25 cellular contexts compared by ENCODE assay signal in genomic region chr20:23111307-23111943, GRCh38. TPM values are rescaled to one million over a fixed set of nuclear protein-coding genes. Genes with fewer than 3 reads are reported as not detected.
DNase-seq lines count a peak whose midpoint lies in the region; ATAC-seq and TF ChIP-seq lines count a peak whose summit lies in the region.
"Had no signal": no experiment of that assay in that cellular context is flagged by ENCODE, and none has a peak within 500 bp of the region (broad histone marks: within the 10 kb centered on the region; RNA-seq: fewer than 3 reads in every experiment).

No MANE protein-coding gene starts in this region.

- no CpG with 5 or more reads among the region's 16 CpGs for WGBS in neuronal stem cell (ENCODE audit: extremely low coverage in 2 of 2, insufficient read length in 2 of 2, insufficient replicate concordance in 1 of 2), 2 donors

- H3F3A ChIP-seq in GM23338 (replicated peaks; ENCODE audit: low read depth), result no peaks in the 10 kb centered on the region

- H3K4me2 ChIP-seq in GM23338 (no peak overlapping the region), neuronal stem cell (ENCODE audit: insufficient read depth, low read length, poor library complexity, severe bottlenecking) (no peak overlapping the region)

- no peak overlapping the region for H4K8ac ChIP-seq in neuronal stem cell (ENCODE audit: low read depth, low read length)

- no peak overlapping the region for H2BK12ac ChIP-seq in neuronal stem cell (ENCODE audit: low read length)

- H2BK120ac ChIP-seq in neuronal stem cell (ENCODE audit: low read depth, low read length), result no peak overlapping the region

- H3K27me3 Mint-ChIP-seq in GM23338 (ENCODE audit: insufficient read depth, low read depth, poor library complexity), result peaks cover 4% of the 10 kb centered on the region
- H3K27me3 Mint-ChIP-seq: naive B cell had no signal

- no peak for TF ChIP-seq CTCF in GM23338 (conservative IDR thresholded peaks at IDR 0.05; ENCODE audit: low read depth in 2 of 2)

- H3K27ac ChIP-seq in GM23338 (ENCODE audit: low read depth) (no peak overlapping the region), neuronal stem cell (replicated peaks; ENCODE audit: low read length) (no peak overlapping the region)
- H3K27ac ChIP-seq: body of pancreas, dorsolateral prefrontal cortex, psoas muscle, testis had no signal

- H3K23ac ChIP-seq in neuronal stem cell (ENCODE audit: low read depth, low read length, poor library complexity), result no peak overlapping the region

- H3K79me2 ChIP-seq in GM23338 (replicated peaks; ENCODE audit: insufficient read depth), result no peaks in the 10 kb centered on the region

- no peak overlapping the region for H3K9ac ChIP-seq in neuronal stem cell (ENCODE audit: low read depth, low read length, poor library complexity)

- no peak overlapping the region for H4K91ac ChIP-seq in neuronal stem cell (ENCODE audit: low read depth, low read length, poor library complexity)

- H4K20me1 ChIP-seq in GM23338 (replicated peaks; ENCODE audit: insufficient read depth), result no peaks in the 10 kb centered on the region

- no peak for ATAC-seq in GM23338
- ATAC-seq in GM21786 (IDR thresholded peaks at IDR 0.05; ENCODE audit: unreplicated experiment), result no peak
- ATAC-seq: body of pancreas; left ventricle myocardium superior; psoas muscle; stimulated activated naive CD8-positive, alpha-beta T cell treated with anti-CD3 and anti-CD28 coated beads, Interleukin-15, Interleukin-2, amounts not matched to agents 100 U/mL and 50 U/mL, for 24 hours had no signal

- H3K4ac ChIP-seq in neuronal stem cell (ENCODE audit: low read length), result peak overlapping the region; percentile 5

- H3K36me3 ChIP-seq in GM23338 (ENCODE audit: insufficient read depth), result no peaks in the 10 kb centered on the region
- no peaks in the 10 kb centered on the region for H3K36me3 ChIP-seq in neuronal stem cell (replicated peaks in 1 of 2; ENCODE audit: control insufficient read depth in 2 of 2, insufficient read depth in 2 of 2, low read length in 2 of 2)

- H3K4me3 Mint-ChIP-seq in GM23338, result no peak overlapping the region
- H3K4me3 Mint-ChIP-seq: CD14-positive monocyte, HFFc6, naive B cell had no signal

- no peaks in the 10 kb centered on the region for H3K9me3 ChIP-seq in neuronal stem cell (replicated peaks in 1 of 2; ENCODE audit: control insufficient read depth in 2 of 2, insufficient read depth in 1 of 2, low read depth in 1 of 2, low read length in 2 of 2)
- H3K9me3 ChIP-seq: body of pancreas, psoas muscle, testis had no signal

- H3K14ac ChIP-seq in neuronal stem cell (ENCODE audit: low read length), result no peak overlapping the region

- 0 out of 2 replicates have a peak overlapping the region, but pooled peaks have one; percentile 3 for H2AFZ ChIP-seq in GM23338
- no peak overlapping the region for H2AFZ ChIP-seq in neuronal stem cell (ENCODE audit: low read length)

- no peaks in the 10 kb centered on the region for H3K9me3 Mint-ChIP-seq in GM23338
- H3K9me3 Mint-ChIP-seq: CD14-positive monocyte, HFFc6, naive B cell had no signal

- H3K27ac Mint-ChIP-seq in GM23338, result no peak overlapping the region
- H3K27ac Mint-ChIP-seq: HFFc6, naive B cell had no signal

- H3K27me3 ChIP-seq in GM23338 (ENCODE audit: insufficient read depth), result no peaks in the 10 kb centered on the region
- H3K27me3 ChIP-seq in neuronal stem cell (ENCODE audit: control insufficient read depth in 3 of 3, insufficient read depth in 3 of 3, low read depth in 1 of 3, low read length in 3 of 3), result no peaks in the 10 kb centered on the region
- H3K27me3 ChIP-seq: body of pancreas, dorsolateral prefrontal cortex, testis had no signal

- no peak for DNase-seq in GM23338 (ENCODE audit: low spot score)
- peak; percentile 98 for DNase-seq in NCI-H146 (lab: John Stamatoyannopoulos, UW)
- DNase-seq in NCI-H748 (lab: John Stamatoyannopoulos, UW; ENCODE audit: unreplicated experiment), result peak; percentile 100
- no peak for DNase-seq in neuronal stem cell (ENCODE audit: low spot score)
- no peak for DNase-seq in NCI-H82 treated with DMSO at 0.1 percent for 48 hours (lab: John Stamatoyannopoulos, UW; ENCODE audit: unreplicated experiment)
- no peak for DNase-seq in activated CD4-positive, alpha-beta T cell treated with anti-CD3 and anti-CD28 coated beads, Interleukin-2, amount 50 U/mL, for 4 hours
- DNase-seq: activated gamma-delta T cell; activated T-cell treated with anti-CD3 and anti-CD28 coated beads, Interleukin-2, amount 50 U/mL, for 1 hour; body of pancreas; Calu3; cerebellar nuclear complex; dorsolateral prefrontal cortex; GOT3; HFFc6; left ventricle myocardium superior; naive B cell; NCI-H2081 treated with DMSO at 0.1 percent for 48 hours; NCI-H82; nucleus accumbens; psoas muscle; stimulated activated CD4-positive, alpha-beta T cell treated with anti-CD3 and anti-CD28 coated beads, Interleukin-15, amount 100 ng/mL, for 24 hours; stimulated activated naive CD8-positive, alpha-beta T cell treated with anti-CD3 and anti-CD28 coated beads, Interleukin-15, Interleukin-2, amounts not matched to agents 100 U/mL and 50 U/mL, for 24 hours; testis had no signal

- no peaks in the 10 kb centered on the region for H3K4me1 ChIP-seq in GM23338 (ENCODE audit: insufficient read depth)
- peaks cover 0 to 3% of the 10 kb centered on the region in 2 donors for H3K4me1 ChIP-seq in neuronal stem cell (ENCODE audit: control insufficient read depth in 2 of 2, insufficient read depth in 1 of 2, low read depth in 1 of 2, low read length in 2 of 2)
- H3K4me1 ChIP-seq: body of pancreas, testis had no signal

- H3K36me3 Mint-ChIP-seq in GM23338 (ENCODE audit: low read depth), result no peaks in the 10 kb centered on the region
- H3K36me3 Mint-ChIP-seq: naive B cell had no signal

- H2BK5ac ChIP-seq in neuronal stem cell (ENCODE audit: low read length), result peak overlapping the region; percentile 50

- H3K4me1 Mint-ChIP-seq in GM23338, result no peaks in the 10 kb centered on the region
- H3K4me1 Mint-ChIP-seq: naive B cell had no signal

- H3K4me3 ChIP-seq in GM23338 (no peak overlapping the region), neuronal stem cell (ENCODE audit: low read length in 2 of 2) (no peak overlapping the region)
- H3K4me3 ChIP-seq: body of pancreas, dorsolateral prefrontal cortex, psoas muscle, testis had no signal

- peak overlapping the region; percentile 30 for H2BK15ac ChIP-seq in neuronal stem cell (ENCODE audit: low read length)

- H3K18ac ChIP-seq in neuronal stem cell (ENCODE audit: low read length), result peak overlapping the region; percentile 45

- peak overlapping the region; percentile 83 for H2AK5ac ChIP-seq in neuronal stem cell (ENCODE audit: low read depth, low read length)

- no peaks in the 10 kb centered on the region for H3K9me2 ChIP-seq in GM23338 (ENCODE audit: insufficient read depth)

- no peaks in the 10 kb centered on the region for H3K79me1 ChIP-seq in neuronal stem cell (ENCODE audit: low read depth, low read length)

TF ChIP-seq in GM23338, 12 proteins besides CTCF, POLR2A, EP300 and RAD21 (continues in another document):
- no peak for TF ChIP-seq NANOG (IDR thresholded peaks at IDR 0.05; ENCODE audit: borderline replicate concordance)
- no peak for TF ChIP-seq ZNF331 (CRISPR knock-in tag; IDR thresholded peaks at IDR 0.05; ENCODE audit: low read depth)
- TF ChIP-seq CREB1 (CRISPR knock-in tag; IDR thresholded peaks at IDR 0.05; ENCODE audit: low read depth), result no peak
- TF ChIP-seq JUNB (IDR thresholded peaks at IDR 0.05; ENCODE audit: unreplicated experiment), result no peak
- TF ChIP-seq EZH2phosphoT487 (IDR thresholded peaks at IDR 0.05; ENCODE audit: unreplicated experiment), result no peak
- TF ChIP-seq EZH2 (IDR thresholded peaks at IDR 0.05; ENCODE audit: low read depth, unreplicated experiment), result no peak

RNA-seq across cellular contexts. Expression of gene CD93, which starts 25.3 kb away (rescaled TPM):
- 0.04 TPM in 1 of 2 replicates, not detected in the other for total RNA-seq in GM23338 (2014; rRNA removed; shearing (Covaris generic))
- 0.03 TPM in 2 replicates for polyA plus RNA-seq in GM23338 (2016; fragmentation: Nextera tagmentation; extraction: Ambion mirVana)
- polyA plus RNA-seq in neuronal stem cell (2013, experiment 1 of 2), result under 0.01 TPM
- polyA plus RNA-seq in neuronal stem cell (2013, experiment 2 of 2), result 0.01 TPM
- total RNA-seq: Calu3, HFFc6 had no signal

Comparison
In these comparisons a context has a peak if more than half of its experiments do, and no peak if none do; other contexts are left out.
1. DNase-seq: peak in NCI-H146 (single experiment) and NCI-H748 (single experiment); none in GM23338 (single experiment), neuronal stem cell (single experiment), NCI-H82 treated with DMSO at 0.1 percent for 48 hours (single experiment) and activated CD4-positive, alpha-beta T cell treated with anti-CD3 and anti-CD28 coated beads, Interleukin-2, amount 50 U/mL, for 4 hours (0 of 2).